ENCODE assay signal across 21 cellular contexts in genomic region chr15:31513178-31513577, GRCh38.
DNase-seq lines count a peak whose midpoint lies in the region; ATAC-seq and TF ChIP-seq lines count a peak whose summit lies in the region.
"Had no signal": no experiment of that assay in that cellular context is flagged by ENCODE, and none has a peak within 500 bp of the region (broad histone marks: within the 10 kb centered on the region; RNA-seq: fewer than 3 reads in every experiment).

No MANE protein-coding gene starts in this region.

- H3K36me3 Mint-ChIP-seq in T-helper 2 cell treated with Interferon-gamma antibody and Interleukin-4, amounts not matched to agents 5 μg/mL and 100 μg/mL, for 36 hours (ENCODE audit: low read depth): no peaks in the 10 kb centered on the region
- no peaks in the 10 kb centered on the region for H3K36me3 Mint-ChIP-seq in activated naive CD4-positive, alpha-beta T cell treated with anti-CD3 and anti-CD28 coated beads for 36 hours (ENCODE audit: low read depth)
- peaks cover 19% of the 10 kb centered on the region for H3K36me3 Mint-ChIP-seq in activated T-helper 1 cell treated with anti-CD3 and anti-CD28 coated beads, Interleukin-12 subunit alpha, Interleukin-12 subunit beta, Interleukin-2, Interleukin-4 antibody, amounts not matched to agents 30 ng/mL and 10 ng/mL and 1 ng/mL, durations not matched to agents 14 hours and 24 hours and 36 hours (ENCODE audit: low read depth)
- H3K36me3 Mint-ChIP-seq in osteocyte (ENCODE audit: unreplicated experiment): no peaks in the 10 kb centered on the region
- H3K36me3 Mint-ChIP-seq: CD4-positive, CD25-positive, alpha-beta regulatory T cell had no signal

- intact Hi-C loops in activated naive CD4-positive, alpha-beta T cell treated with anti-CD3 and anti-CD28 coated beads for 36 hours (cut with micrococcal nuclease): no loop called here
- intact Hi-C loops in activated T-helper 1 cell treated with anti-CD3 and anti-CD28 coated beads, Interleukin-12 subunit alpha, Interleukin-12 subunit beta, Interleukin-2, Interleukin-4 antibody, amounts not matched to agents 30 ng/mL and 10 ng/mL and 1 ng/mL, durations not matched to agents 14 hours and 24 hours and 36 hours (cut with micrococcal nuclease): no loop called here
- intact Hi-C loops in OCI-LY7 (cut with micrococcal nuclease; ENCODE audit: unreplicated experiment): no loop called here

- DNase-seq in T-helper 2 cell treated with Interferon-gamma antibody and Interleukin-4, amounts not matched to agents 5 μg/mL and 100 μg/mL, for 36 hours (ENCODE audit: low spot score): peak; percentile 2
- DNase-seq in T-helper 2 cell (no peak), osteocyte (ENCODE audit: extremely low spot score, unreplicated experiment) (peak; percentile 34), OCI-LY7 (ENCODE audit: low spot score) (no peak)
- no peak for DNase-seq in activated naive CD4-positive, alpha-beta T cell treated with anti-CD3 and anti-CD28 coated beads for 36 hours
- DNase-seq in activated naive CD4-positive, alpha-beta T cell treated with anti-CD3 and anti-CD28 coated beads, Interleukin-2, amount 50 U/mL, for 16 hours: no peak
- DNase-seq in activated T-helper 1 cell treated with anti-CD3 and anti-CD28 coated beads, Interleukin-12 subunit alpha, Interleukin-12 subunit beta, Interleukin-2, Interleukin-4 antibody, amounts not matched to agents 30 ng/mL and 10 ng/mL and 1 ng/mL, durations not matched to agents 14 hours and 24 hours and 36 hours (ENCODE audit: low spot score): no peak
- DNase-seq: 8988T; CD4-positive, CD25-positive, alpha-beta regulatory T cell; KBM-7; MV-4-11; NCI-H1105 treated with DMSO at 0.1 percent for 48 hours; NCI-H1694; NCI-H2029 treated with DMSO at 0.1 percent for 48 hours; NCI-H446 treated with DMSO at 0.1 percent for 48 hours; NCI-H526; NCI-H82; SIG-M5 had no signal

- H3K27ac ChIP-seq in OCI-LY7 (ENCODE audit: low read depth, low read length, poor library complexity, severe bottlenecking): no peak overlapping the region
- H3K27ac ChIP-seq: RWPE1 had no signal

- H3K9me3 ChIP-seq in OCI-LY7 (ENCODE audit: low read length): no peaks in the 10 kb centered on the region

- no peaks in the 10 kb centered on the region for H4K20me1 ChIP-seq in OCI-LY7 (ENCODE audit: insufficient read depth, low read length)

- no peak overlapping the region for H2AFZ ChIP-seq in OCI-LY7 (ENCODE audit: low read length)

- H3K4me2 ChIP-seq in OCI-LY7 (ENCODE audit: low read length): no peak overlapping the region

- H3K4me3 Mint-ChIP-seq in T-helper 2 cell treated with Interferon-gamma antibody and Interleukin-4, amounts not matched to agents 5 μg/mL and 100 μg/mL, for 36 hours: no peak overlapping the region
- no peak overlapping the region for H3K4me3 Mint-ChIP-seq in activated naive CD4-positive, alpha-beta T cell treated with anti-CD3 and anti-CD28 coated beads for 36 hours
- peak overlapping the region; percentile 7 for H3K4me3 Mint-ChIP-seq in activated T-helper 1 cell treated with anti-CD3 and anti-CD28 coated beads, Interleukin-12 subunit alpha, Interleukin-12 subunit beta, Interleukin-2, Interleukin-4 antibody, amounts not matched to agents 30 ng/mL and 10 ng/mL and 1 ng/mL, durations not matched to agents 14 hours and 24 hours and 36 hours
- H3K4me3 Mint-ChIP-seq in osteocyte (ENCODE audit: unreplicated experiment): no peak overlapping the region

- H3K9me2 ChIP-seq in OCI-LY7 (ENCODE audit: insufficient read depth, low read length): no peaks in the 10 kb centered on the region

- TF ChIP-seq CTCF in osteocyte (IDR thresholded peaks at IDR 0.05): no peak
- no peak for TF ChIP-seq CTCF in OCI-LY7 (conservative IDR thresholded peaks at IDR 0.05; ENCODE audit: low read length)

- H3K27me3 Mint-ChIP-seq in T-helper 2 cell treated with Interferon-gamma antibody and Interleukin-4, amounts not matched to agents 5 μg/mL and 100 μg/mL, for 36 hours (ENCODE audit: low read depth): no peaks in the 10 kb centered on the region
- H3K27me3 Mint-ChIP-seq in activated naive CD4-positive, alpha-beta T cell treated with anti-CD3 and anti-CD28 coated beads for 36 hours (ENCODE audit: low read depth): peaks cover 8% of the 10 kb centered on the region
- H3K27me3 Mint-ChIP-seq in activated T-helper 1 cell treated with anti-CD3 and anti-CD28 coated beads, Interleukin-12 subunit alpha, Interleukin-12 subunit beta, Interleukin-2, Interleukin-4 antibody, amounts not matched to agents 30 ng/mL and 10 ng/mL and 1 ng/mL, durations not matched to agents 14 hours and 24 hours and 36 hours (ENCODE audit: insufficient read depth): peaks cover 2% of the 10 kb centered on the region
- H3K27me3 Mint-ChIP-seq in osteocyte (ENCODE audit: unreplicated experiment): peaks cover 13% of the 10 kb centered on the region
- H3K27me3 Mint-ChIP-seq: CD4-positive, CD25-positive, alpha-beta regulatory T cell had no signal

- H3K27ac Mint-ChIP-seq in T-helper 2 cell treated with Interferon-gamma antibody and Interleukin-4, amounts not matched to agents 5 μg/mL and 100 μg/mL, for 36 hours: no peak overlapping the region
- peak overlapping the region; percentile 41 for H3K27ac Mint-ChIP-seq in activated naive CD4-positive, alpha-beta T cell treated with anti-CD3 and anti-CD28 coated beads for 36 hours
- H3K27ac Mint-ChIP-seq in activated T-helper 1 cell treated with anti-CD3 and anti-CD28 coated beads, Interleukin-12 subunit alpha, Interleukin-12 subunit beta, Interleukin-2, Interleukin-4 antibody, amounts not matched to agents 30 ng/mL and 10 ng/mL and 1 ng/mL, durations not matched to agents 14 hours and 24 hours and 36 hours: no peak overlapping the region
- H3K27ac Mint-ChIP-seq in osteocyte (ENCODE audit: unreplicated experiment): no peak overlapping the region

- no peaks in the 10 kb centered on the region for H3K36me3 ChIP-seq in OCI-LY7 (ENCODE audit: insufficient read depth, low read length)

- no peaks in the 10 kb centered on the region for H3K79me2 ChIP-seq in OCI-LY7 (ENCODE audit: insufficient read depth, low read depth, low read length)

- POLR2A ChIA-PET in OCI-LY7 (lab: Charles Lee): no interaction called here

- no peak for ATAC-seq in GM21576 (IDR thresholded peaks at IDR 0.05; ENCODE audit: unreplicated experiment)
- ATAC-seq: HCT116 had no signal

- BruUV-seq in OCI-LY7 (replicated peaks; lab: Mats Ljungman, UMichigan): no TSS peak

- H3K4me1 Mint-ChIP-seq in T-helper 2 cell treated with Interferon-gamma antibody and Interleukin-4, amounts not matched to agents 5 μg/mL and 100 μg/mL, for 36 hours (ENCODE audit: low read depth): peaks cover 10% of the 10 kb centered on the region
- peaks cover 15% of the 10 kb centered on the region for H3K4me1 Mint-ChIP-seq in activated naive CD4-positive, alpha-beta T cell treated with anti-CD3 and anti-CD28 coated beads for 36 hours (ENCODE audit: low read depth)
- peaks cover 60% of the 10 kb centered on the region for H3K4me1 Mint-ChIP-seq in activated T-helper 1 cell treated with anti-CD3 and anti-CD28 coated beads, Interleukin-12 subunit alpha, Interleukin-12 subunit beta, Interleukin-2, Interleukin-4 antibody, amounts not matched to agents 30 ng/mL and 10 ng/mL and 1 ng/mL, durations not matched to agents 14 hours and 24 hours and 36 hours (ENCODE audit: low read depth)
- H3K4me1 Mint-ChIP-seq in osteocyte (ENCODE audit: unreplicated experiment): no peaks in the 10 kb centered on the region

- H3K4me3 ChIP-seq in OCI-LY7 (ENCODE audit: low read depth, low read length, poor library complexity, severe bottlenecking): no peak overlapping the region

- CTCF ChIA-PET in activated naive CD4-positive, alpha-beta T cell treated with anti-CD3 and anti-CD28 coated beads for 36 hours (lab: Charles Lee): no interaction called here
- CTCF ChIA-PET in OCI-LY7 (lab: Charles Lee; ENCODE audit: unreplicated experiment): no interaction called here

- no peaks in the 10 kb centered on the region for H3K9me3 Mint-ChIP-seq in T-helper 2 cell treated with Interferon-gamma antibody and Interleukin-4, amounts not matched to agents 5 μg/mL and 100 μg/mL, for 36 hours
- no peaks in the 10 kb centered on the region for H3K9me3 Mint-ChIP-seq in activated naive CD4-positive, alpha-beta T cell treated with anti-CD3 and anti-CD28 coated beads for 36 hours
- H3K9me3 Mint-ChIP-seq in activated T-helper 1 cell treated with anti-CD3 and anti-CD28 coated beads, Interleukin-12 subunit alpha, Interleukin-12 subunit beta, Interleukin-2, Interleukin-4 antibody, amounts not matched to agents 30 ng/mL and 10 ng/mL and 1 ng/mL, durations not matched to agents 14 hours and 24 hours and 36 hours: peaks cover 22% of the 10 kb centered on the region
- no peaks in the 10 kb centered on the region for H3K9me3 Mint-ChIP-seq in osteocyte (ENCODE audit: unreplicated experiment)

- no peaks in the 10 kb centered on the region for H3K4me1 ChIP-seq in OCI-LY7 (ENCODE audit: insufficient read depth, low read length, poor library complexity, severe bottlenecking)

Comparison
In these comparisons a context has a peak if more than half of its experiments do, and no peak if none do; other contexts are left out.
1. DNase-seq: peak in T-helper 2 cell treated with Interferon-gamma antibody and Interleukin-4, amounts not matched to agents 5 μg/mL and 100 μg/mL, for 36 hours (single experiment) and osteocyte (single experiment); none in T-helper 2 cell (0 of 5), activated naive CD4-positive, alpha-beta T cell treated with anti-CD3 and anti-CD28 coated beads for 36 hours (single experiment), activated naive CD4-positive, alpha-beta T cell treated with anti-CD3 and anti-CD28 coated beads, Interleukin-2, amount 50 U/mL, for 16 hours (single experiment), activated T-helper 1 cell treated with anti-CD3 and anti-CD28 coated beads, Interleukin-12 subunit alpha, Interleukin-12 subunit beta, Interleukin-2, Interleukin-4 antibody, amounts not matched to agents 30 ng/mL and 10 ng/mL and 1 ng/mL, durations not matched to agents 14 hours and 24 hours and 36 hours (single experiment) and OCI-LY7 (single experiment).